In the genomic region with DNA sequence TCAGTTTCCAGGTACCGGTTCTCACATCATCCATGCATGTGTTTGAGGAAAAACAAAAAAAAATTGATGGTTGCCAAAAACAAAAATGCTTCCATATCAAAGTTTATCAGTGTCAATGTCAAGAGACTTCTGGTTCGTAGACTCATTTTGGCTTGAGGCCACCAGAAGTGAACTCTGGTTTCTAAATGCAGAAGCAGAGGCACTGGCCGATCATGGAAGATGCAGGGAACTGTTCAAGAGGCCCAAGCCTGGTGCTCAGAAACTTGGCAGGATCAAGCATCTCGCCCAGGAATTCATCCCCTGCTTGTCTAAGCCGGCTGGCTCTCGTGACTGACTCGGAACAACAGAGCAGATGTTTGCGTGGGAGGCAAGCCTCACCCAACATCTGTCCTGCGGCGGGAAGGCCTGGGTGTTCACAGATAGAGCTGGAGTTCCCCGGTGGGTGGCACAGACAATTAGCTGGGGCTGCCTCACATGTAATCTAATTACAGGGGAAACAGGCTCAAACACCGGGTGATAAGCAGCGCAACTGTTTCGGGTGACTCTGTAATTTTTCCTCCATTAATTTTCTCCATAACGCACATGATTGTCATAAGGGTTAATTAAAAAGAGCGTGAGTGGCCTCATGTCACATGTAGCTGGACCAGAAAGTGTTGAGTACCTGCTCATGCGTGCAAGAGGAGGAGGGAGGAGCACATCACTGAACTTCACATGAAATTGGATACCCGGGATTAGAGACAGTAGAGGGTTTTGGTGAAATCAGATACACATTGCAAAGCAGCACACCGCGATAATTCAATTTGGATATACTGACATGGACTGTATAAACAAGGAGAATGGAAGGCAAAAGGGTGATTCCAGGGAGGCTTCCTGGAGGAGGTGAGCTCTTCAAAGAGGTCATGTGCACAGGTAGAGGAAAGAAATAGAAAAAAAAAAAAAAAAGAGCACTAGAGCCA, we compare ENCODE assay signal across 8 cellular contexts.
DNase-seq lines count a peak whose midpoint lies in the region; ATAC-seq and FAIRE-seq lines count a peak whose summit lies in the region.

No MANE protein-coding gene starts in this region.

- peak; percentile 94 for DNase-seq in HCEC 1CT
- DNase-seq in NCI-H2227 treated with DMSO at 0.1 percent for 48 hours (lab: John Stamatoyannopoulos, UW): peak; percentile 22
- DNase-seq in activated T-cell treated with anti-CD3 and anti-CD28 coated beads for 48 hours (ENCODE audit: low read depth): peak; percentile 58
- peak; percentile 82 for DNase-seq in Right ventricle myocardium superior
- DNase-seq in stimulated activated CD4-positive, alpha-beta T cell treated with anti-CD3 and anti-CD28 coated beads, Interleukin-12 subunit alpha, Interleukin-12 subunit beta, amount 100 ng/mL, for 24 hours (ENCODE audit: low read depth in 2 of 2): peak; percentile 31 to 45
- no peak for DNase-seq in cerebellum (ENCODE audit: low spot score)
- DNase-seq in frontal cortex (ENCODE audit: low spot score in 2 of 2): no peak

- no peaks in the 10 kb centered on the region for H3K27me3 ChIP-seq in BLaER1

- no peaks in the 10 kb centered on the region for H3K36me3 ChIP-seq in BLaER1

- peak overlapping the region; percentile 97 for H3K4me2 ChIP-seq in BLaER1

- peak overlapping the region; percentile 33 for H3K4me3 ChIP-seq in BLaER1

- H3K9me3 ChIP-seq in BLaER1: no peaks in the 10 kb centered on the region

- ATAC-seq in Right ventricle myocardium superior (ENCODE audit: poor library complexity): peak; percentile 82

- H3K27ac ChIP-seq in BLaER1: peak overlapping the region; percentile 82

- intact Hi-C loops in Right ventricle myocardium superior (cut with DNase I): no loop called here

- peaks cover 100% of the 10 kb centered on the region for H3K4me1 ChIP-seq in BLaER1

- peak overlapping the region; percentile 64 for H3K9ac ChIP-seq in BLaER1

- FAIRE-seq in frontal cortex (lab: Jason Lieb, UNC): no peak

- no peaks in the 10 kb centered on the region for H4K20me1 ChIP-seq in BLaER1

Comparison
In these comparisons a context has a peak if more than half of its experiments do, and no peak if none do; other contexts are left out.
1. DNase-seq: peak in HCEC 1CT (single experiment), NCI-H2227 treated with DMSO at 0.1 percent for 48 hours (single experiment), activated T-cell treated with anti-CD3 and anti-CD28 coated beads for 48 hours (single experiment), Right ventricle myocardium superior (single experiment) and stimulated activated CD4-positive, alpha-beta T cell treated with anti-CD3 and anti-CD28 coated beads, Interleukin-12 subunit alpha, Interleukin-12 subunit beta, amount 100 ng/mL, for 24 hours (2 of 2); none in cerebellum (single experiment) and frontal cortex (0 of 2).